Comparison of ENCODE assay signal across 8 cellular contexts in the genomic region with DNA sequence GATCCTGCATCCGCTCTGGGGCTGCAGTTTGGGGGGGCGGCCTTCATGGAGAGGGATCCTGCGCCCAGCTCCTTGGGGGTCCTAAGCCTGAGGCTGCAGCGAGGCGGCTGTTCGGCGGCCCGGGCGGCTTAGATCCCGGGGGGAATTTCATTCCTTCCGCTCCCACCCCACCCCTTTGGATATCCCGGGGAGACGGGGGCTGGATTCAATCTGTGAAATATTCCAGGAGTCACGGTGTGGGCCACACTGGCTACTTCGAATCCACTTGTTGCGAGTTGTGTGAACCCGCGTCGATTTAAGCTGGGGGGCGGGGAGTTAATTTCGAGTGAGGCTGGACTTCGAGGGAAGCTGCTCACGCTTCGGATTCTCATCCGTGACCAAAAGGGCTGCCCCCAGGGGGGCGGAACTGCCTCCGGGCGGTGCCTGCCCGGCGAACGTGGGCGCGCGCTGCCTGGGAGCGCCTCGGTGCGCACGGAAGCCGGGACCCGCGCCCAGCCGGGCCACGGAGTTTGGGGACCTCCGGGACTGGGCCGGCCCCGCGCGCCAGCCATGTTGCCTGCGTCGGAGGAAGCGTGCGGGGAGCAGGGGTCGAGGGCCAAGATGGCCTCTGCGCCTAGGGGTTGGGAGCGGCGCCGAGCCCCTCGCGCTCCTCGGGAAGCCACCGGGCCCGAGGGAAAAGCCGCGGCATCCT. TPM values are rescaled to one million over a fixed set of nuclear protein-coding genes. Genes with fewer than 3 reads are reported as not detected.
DNase-seq lines count a peak whose midpoint lies in the region; ATAC-seq and TF ChIP-seq lines count a peak whose summit lies in the region.

No MANE protein-coding gene starts in this region.

- H4K91ac ChIP-seq in mesenchymal stem cell (ENCODE audit: low read length) = no peak overlapping the region

- intact Hi-C loops in thyroid gland (cut with DNase I) = loop anchor here (5.0 kb wide), 1 partner anchor 76 kb away; a partner anchor contains a TSS

- ATAC-seq in RWPE2 (ENCODE audit: low read depth) = peak; percentile 34
- ATAC-seq in GM21825 (IDR thresholded peaks at IDR 0.05; ENCODE audit: unreplicated experiment) = no peak

- no peak overlapping the region for H2BK5ac ChIP-seq in mesenchymal stem cell (ENCODE audit: low read depth, low read length, poor library complexity, severe bottlenecking)

- peak overlapping the region in 1 of 2 experiments; percentile 44 for H3K18ac ChIP-seq in mesenchymal stem cell (ENCODE audit: low read depth in 1 of 2, low read length in 2 of 2)

- no peaks in the 10 kb centered on the region for H3K9me3 ChIP-seq in RWPE2 (ENCODE audit: severe bottlenecking)
- H3K9me3 ChIP-seq in duodenal mucosa (ENCODE audit: control insufficient read depth in 1 of 2, low read length in 2 of 2) = no peaks in the 10 kb centered on the region
- H3K9me3 ChIP-seq in mesenchymal stem cell (ENCODE audit: control insufficient read depth, low read length) = no peaks in the 10 kb centered on the region
- no peaks in the 10 kb centered on the region for H3K9me3 ChIP-seq in thyroid gland

- peak overlapping the region in 1 of 2 experiments; percentile 20 for H3K14ac ChIP-seq in mesenchymal stem cell (ENCODE audit: low read length in 2 of 2)

- H2AK5ac ChIP-seq in mesenchymal stem cell (ENCODE audit: low read length, severe bottlenecking) = no peak overlapping the region

- peak overlapping the region in 1 of 2 experiments; percentile 11 for H2BK12ac ChIP-seq in mesenchymal stem cell (ENCODE audit: low read length in 2 of 2)

- H4K8ac ChIP-seq in mesenchymal stem cell (ENCODE audit: low read length) = peak overlapping the region; percentile 55

- DNase-seq in CD1c-positive myeloid dendritic cell (ENCODE audit: extremely low spot score) = peak; percentile 73
- DNase-seq in GM20000 (ENCODE audit: low spot score) = peak; percentile 80
- peak; percentile 54 for DNase-seq in RWPE2 (ENCODE audit: low spot score)
- peak; percentile 33 for DNase-seq in mesenchymal stem cell
- DNase-seq in thyroid gland = peak; percentile 78 to 79
- no peak for DNase-seq in NCI-H187 treated with DMSO at 0.1 percent for 48 hours (lab: John Stamatoyannopoulos, UW)

- H3K36me3 ChIP-seq in RWPE2 (ENCODE audit: low read depth) = no peaks in the 10 kb centered on the region
- H3K36me3 ChIP-seq in duodenal mucosa (ENCODE audit: control insufficient read depth in 1 of 2, insufficient read depth in 2 of 2, low read length in 2 of 2) = no peaks in the 10 kb centered on the region
- H3K36me3 ChIP-seq in mesenchymal stem cell (ENCODE audit: control insufficient read depth in 1 of 2, insufficient read depth in 2 of 2, low read depth in 1 of 2, low read length in 2 of 2) = no peaks in the 10 kb centered on the region
- no peaks in the 10 kb centered on the region for H3K36me3 ChIP-seq in thyroid gland

- TF ChIP-seq CTCF in GM20000 (IDR thresholded peaks at IDR 0.05; ENCODE audit: extremely low read depth, missing control alignments) (no peak), RWPE2 (IDR thresholded peaks at IDR 0.05; ENCODE audit: poor library complexity, severe bottlenecking) (no peak), thyroid gland (IDR thresholded peaks at IDR 0.05) (no peak)

- H2AFZ ChIP-seq in mesenchymal stem cell (ENCODE audit: low read depth, low read length) = peak overlapping the region; percentile 74

- peak overlapping the region; percentile 97 for H3K4me2 ChIP-seq in mesenchymal stem cell (ENCODE audit: low read length, poor library complexity, severe bottlenecking)

- H3K27ac ChIP-seq in RWPE2 (ENCODE audit: poor library complexity, severe bottlenecking) (peak overlapping the region; percentile 16), duodenal mucosa (ENCODE audit: low read depth, low read length) (peak overlapping the region; percentile 85), mesenchymal stem cell (ENCODE audit: low read length, poor library complexity, severe bottlenecking) (no peak overlapping the region), thyroid gland (peak overlapping the region; percentile 91 to 96 (median 94))

- TF ChIP-seq POLR2A in thyroid gland (IDR thresholded peaks at IDR 0.05) = peak; percentile 27 to 53

- under 1% methylated on average over 50 of the region's 64 CpGs for WGBS in mesenchymal stem cell
- WGBS in thyroid gland, 2 donors = 0 to 1% methylated on average over 20 to 25 of the region's 64 CpGs

- H3K27me3 ChIP-seq in RWPE2 (ENCODE audit: insufficient read depth, poor library complexity, severe bottlenecking) (no peaks in the 10 kb centered on the region), duodenal mucosa (ENCODE audit: control insufficient read depth in 1 of 2, insufficient read depth in 2 of 2, low read length in 2 of 2) (no peaks in the 10 kb centered on the region), mesenchymal stem cell (ENCODE audit: control insufficient read depth in 1 of 2, insufficient read depth in 1 of 2, low read length in 2 of 2) (peaks cover 0 to 61% of the 10 kb centered on the region in 2 experiments), thyroid gland (no peaks in the 10 kb centered on the region)

- H2BK120ac ChIP-seq in mesenchymal stem cell (ENCODE audit: low read depth, low read length) = peak overlapping the region; percentile 44

- H3K4me1 ChIP-seq in RWPE2 (ENCODE audit: insufficient read depth, poor library complexity, severe bottlenecking) (no peaks in the 10 kb centered on the region), duodenal mucosa (ENCODE audit: control insufficient read depth in 1 of 2, insufficient read depth in 2 of 2, low read length in 2 of 2) (peaks cover 13 to 22% of the 10 kb centered on the region in 2 donors), mesenchymal stem cell (ENCODE audit: control insufficient read depth, insufficient read depth, low read depth, low read length) (peaks cover 18% of the 10 kb centered on the region), thyroid gland (peaks cover 5 to 8% of the 10 kb centered on the region in 2 donors)

- H3K79me1 ChIP-seq in mesenchymal stem cell (replicated peaks; ENCODE audit: low read length, poor library complexity, severe bottlenecking) = peaks cover 2% of the 10 kb centered on the region

- peak overlapping the region in 1 of 2 experiments; percentile 68 for H3K4ac ChIP-seq in mesenchymal stem cell (ENCODE audit: low read depth in 1 of 2, low read length in 2 of 2)

- peak overlapping the region; percentile 65 for H2BK15ac ChIP-seq in mesenchymal stem cell (ENCODE audit: low read depth, poor library complexity, severe bottlenecking)

- peak overlapping the region; percentile 88 for H3K9ac ChIP-seq in duodenal mucosa (ENCODE audit: low read depth in 1 of 2, low read length in 2 of 2)
- H3K9ac ChIP-seq in mesenchymal stem cell (ENCODE audit: low read length) = peak overlapping the region; percentile 61

- peak overlapping the region in 1 of 2 experiments; percentile 85 for H3K23ac ChIP-seq in mesenchymal stem cell (ENCODE audit: low read length in 2 of 2)

- H3K4me3 ChIP-seq in RWPE2 (ENCODE audit: severe bottlenecking) = peak overlapping the region; percentile 53
- peak overlapping the region; percentile 80 to 87 for H3K4me3 ChIP-seq in duodenal mucosa (ENCODE audit: low read depth in 1 of 2, low read length in 2 of 2)
- peak overlapping the region; percentile 82 to 86 for H3K4me3 ChIP-seq in mesenchymal stem cell (ENCODE audit: insufficient read depth in 1 of 2, low read depth in 1 of 2, low read length in 2 of 2)
- H3K4me3 ChIP-seq in thyroid gland (replicated peaks in 1 of 3) = peak overlapping the region; percentile 71 to 84 (median 80)

RNA-seq across cellular contexts. Expression of a gene that starts 0.8 kb away (rescaled TPM):
- polyA plus RNA-seq in mesenchymal stem cell (2013, experiment 1 of 2) = 1.1 TPM
- 1.4 TPM for polyA plus RNA-seq in mesenchymal stem cell (2013, experiment 2 of 2)
- total RNA-seq in thyroid gland = 100 to 1,000 TPM; 148 to 248 (median 197) TPM
